In the genomic region with DNA sequence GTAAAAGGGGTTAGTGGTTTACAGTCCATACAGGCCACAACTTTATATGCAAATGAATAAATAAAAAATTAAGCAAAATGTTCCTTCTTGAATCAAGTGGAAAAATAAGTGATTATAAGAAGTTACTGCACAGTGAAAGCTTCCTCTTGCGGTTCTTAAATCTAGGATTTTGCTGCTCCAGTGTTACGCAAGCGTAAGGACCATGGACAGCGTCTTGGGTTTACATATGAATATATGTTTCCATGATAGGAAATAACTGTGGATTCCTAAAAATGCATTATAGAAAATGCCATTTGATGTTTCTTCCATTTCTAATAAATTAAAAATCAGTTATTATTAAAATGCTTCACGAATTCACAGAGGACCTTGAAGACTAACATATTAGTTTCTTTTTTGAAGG, we compare ENCODE assay signal across 1 cellular context.
TF ChIP-seq lines count a peak whose summit lies in the region.

No MANE protein-coding gene starts in this region.

TF ChIP-seq in HepG2, 621 proteins besides CTCF, POLR2A, EP300 and RAD21 (continued from another document and continues in another):
- TF ChIP-seq ARID5B (CRISPR knock-in tag; IDR thresholded peaks at IDR 0.05) = peak; percentile 32; the same call in 1 of the 2 replicates
- TF ChIP-seq ONECUT2 (CRISPR knock-in tag; IDR thresholded peaks at IDR 0.05) = no peak
- TF ChIP-seq KLF16 (CRISPR knock-in tag; IDR thresholded peaks at IDR 0.05) = 0 out of 4 replicates have a peak, but pooled peaks of 1 of the 2 experiments have one; percentile 41
- TF ChIP-seq, protein P1, sequence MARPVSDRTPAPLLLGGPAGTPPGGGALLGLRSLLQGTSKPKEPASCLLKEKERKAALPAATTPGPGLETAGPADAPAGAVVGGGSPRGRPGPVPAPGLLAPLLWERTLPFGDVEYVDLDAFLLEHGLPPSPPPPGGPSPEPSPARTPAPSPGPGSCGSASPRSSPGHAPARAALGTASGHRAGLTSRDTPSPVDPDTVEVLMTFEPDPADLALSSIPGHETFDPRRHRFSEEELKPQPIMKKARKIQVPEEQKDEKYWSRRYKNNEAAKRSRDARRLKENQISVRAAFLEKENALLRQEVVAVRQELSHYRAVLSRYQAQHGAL (CRISPR knock-in tag; IDR thresholded peaks at IDR 0.05; ENCODE audit: not compliant biosample characterization) = no peak
- TF ChIP-seq HMG20B (CRISPR knock-in tag; conservative IDR thresholded peaks at IDR 0.05) = no peak
- TF ChIP-seq ZNF33A (CRISPR knock-in tag; IDR thresholded peaks at IDR 0.05; ENCODE audit: borderline replicate concordance) = no peak
- TF ChIP-seq ZSCAN9 (CRISPR knock-in tag; IDR thresholded peaks at IDR 0.05; ENCODE audit: borderline replicate concordance) = peak; percentile 71; the same call in 1 of the 2 replicates
- no peak for TF ChIP-seq ZNF550 (CRISPR knock-in tag; IDR thresholded peaks at IDR 0.05; ENCODE audit: borderline replicate concordance)
- no peak for TF ChIP-seq CAMTA2 (CRISPR knock-in tag; IDR thresholded peaks at IDR 0.05; ENCODE audit: borderline replicate concordance)
- no peak for TF ChIP-seq ZKSCAN5 (CRISPR knock-in tag; IDR thresholded peaks at IDR 0.05)
- TF ChIP-seq PBX3 (CRISPR knock-in tag; IDR thresholded peaks at IDR 0.05; ENCODE audit: borderline replicate concordance) = no peak
- TF ChIP-seq KAT2B (IDR thresholded peaks at IDR 0.05; ENCODE audit: borderline replicate concordance, low read depth, low read length) = no peak
- TF ChIP-seq KLF9 (CRISPR knock-in tag; IDR thresholded peaks at IDR 0.05; ENCODE audit: low read depth) = 0 out of 2 replicates have a peak, but pooled peaks have one; percentile 48
- TF ChIP-seq GLI4 (CRISPR knock-in tag; IDR thresholded peaks at IDR 0.05; ENCODE audit: borderline replicate concordance) = no peak
- no peak for TF ChIP-seq ARID2 (CRISPR knock-in tag; IDR thresholded peaks at IDR 0.05; ENCODE audit: borderline replicate concordance)
- no peak for TF ChIP-seq PATZ1 (CRISPR knock-in tag; IDR thresholded peaks at IDR 0.05)
- TF ChIP-seq, protein P2, sequence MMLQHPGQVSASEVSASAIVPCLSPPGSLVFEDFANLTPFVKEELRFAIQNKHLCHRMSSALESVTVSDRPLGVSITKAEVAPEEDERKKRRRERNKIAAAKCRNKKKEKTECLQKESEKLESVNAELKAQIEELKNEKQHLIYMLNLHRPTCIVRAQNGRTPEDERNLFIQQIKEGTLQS (CRISPR knock-in tag; IDR thresholded peaks at IDR 0.05) = no peak
- TF ChIP-seq ZNF547 (CRISPR knock-in tag; IDR thresholded peaks at IDR 0.05) = no peak
- no peak for TF ChIP-seq ZNF850 (CRISPR knock-in tag; conservative IDR thresholded peaks at IDR 0.05)
- no peak for TF ChIP-seq ZNF180 (CRISPR knock-in tag; IDR thresholded peaks at IDR 0.05; ENCODE audit: borderline replicate concordance, low read depth)
- 0 out of 2 replicates have a peak, but pooled peaks have one; percentile 24 for TF ChIP-seq RXRB (CRISPR knock-in tag; IDR thresholded peaks at IDR 0.05; ENCODE audit: borderline replicate concordance)
- no peak for TF ChIP-seq CCDC6 (CRISPR knock-in tag; IDR thresholded peaks at IDR 0.05)
- TF ChIP-seq SP140L (CRISPR knock-in tag; IDR thresholded peaks at IDR 0.05; ENCODE audit: borderline replicate concordance) = 0 out of 2 replicates have a peak, but pooled peaks have one; percentile 46
- no peak for TF ChIP-seq ZNF839 (CRISPR knock-in tag; IDR thresholded peaks at IDR 0.05; ENCODE audit: borderline replicate concordance)
- TF ChIP-seq, protein P3, sequence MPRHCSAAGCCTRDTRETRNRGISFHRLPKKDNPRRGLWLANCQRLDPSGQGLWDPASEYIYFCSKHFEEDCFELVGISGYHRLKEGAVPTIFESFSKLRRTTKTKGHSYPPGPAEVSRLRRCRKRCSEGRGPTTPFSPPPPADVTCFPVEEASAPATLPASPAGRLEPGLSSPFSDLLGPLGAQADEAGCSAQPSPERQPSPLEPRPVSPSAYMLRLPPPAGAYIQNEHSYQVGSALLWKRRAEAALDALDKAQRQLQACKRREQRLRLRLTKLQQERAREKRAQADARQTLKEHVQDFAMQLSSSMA (CRISPR knock-in tag; IDR thresholded peaks at IDR 0.05) = no peak
- no peak for TF ChIP-seq ZXDC (CRISPR knock-in tag; IDR thresholded peaks at IDR 0.05)
- TF ChIP-seq CC2D1A (CRISPR knock-in tag; IDR thresholded peaks at IDR 0.05) = no peak
- no peak for TF ChIP-seq TARDBP (CRISPR knock-in tag; IDR thresholded peaks at IDR 0.05)
- TF ChIP-seq REST (IDR thresholded peaks at IDR 0.05; ENCODE audit: borderline replicate concordance in 1 of 2, low read depth in 1 of 2, low read length in 2 of 2) = peak; percentile 65 to 100
- TF ChIP-seq FOXK1 (CRISPR knock-in tag; IDR thresholded peaks at IDR 0.05; ENCODE audit: borderline replicate concordance, low read depth) = peak; percentile 15; the same call in 1 of the 2 replicates
- TF ChIP-seq ZSCAN12 (CRISPR knock-in tag; IDR thresholded peaks at IDR 0.05) = no peak
- no peak for TF ChIP-seq PRDM10 (CRISPR knock-in tag; IDR thresholded peaks at IDR 0.05; ENCODE audit: low read depth)
- no peak for TF ChIP-seq GPBP1L1 (CRISPR knock-in tag; IDR thresholded peaks at IDR 0.05)
- TF ChIP-seq NR1H2 (CRISPR knock-in tag; IDR thresholded peaks at IDR 0.05; ENCODE audit: borderline replicate concordance, low read depth) = no peak
- TF ChIP-seq ZFAT (CRISPR knock-in tag; conservative IDR thresholded peaks at IDR 0.05) = no peak
